8 cellular contexts compared by ENCODE assay signal in the genomic region with DNA sequence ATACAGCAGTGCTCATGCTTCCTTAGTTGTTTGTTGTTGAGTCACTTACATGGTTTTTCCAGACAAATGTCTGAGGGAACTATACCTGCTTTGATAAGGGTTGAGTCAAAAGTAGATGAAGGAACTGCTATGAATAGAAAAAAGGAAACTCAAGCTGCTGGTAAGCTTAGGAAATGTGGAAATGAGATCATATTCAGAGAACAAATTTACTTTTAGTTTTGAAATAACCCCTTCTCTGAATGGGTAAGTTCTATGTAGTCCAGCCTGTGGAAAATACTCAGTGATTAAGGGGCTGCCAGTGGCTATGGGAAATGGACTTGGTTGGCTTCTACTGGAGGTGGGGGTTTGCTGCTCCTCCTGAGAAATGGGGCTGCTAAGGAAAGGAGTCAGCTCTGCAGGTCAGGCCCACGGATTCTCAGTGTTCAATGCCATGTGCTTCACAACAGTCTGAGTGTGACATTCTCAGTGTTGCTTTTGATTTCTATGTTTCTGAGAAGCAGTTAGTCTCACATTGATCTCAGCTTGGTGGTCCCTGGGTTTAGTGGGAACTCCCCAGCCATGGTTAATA. TPM values are rescaled to one million over a fixed set of nuclear protein-coding genes. Genes with fewer than 3 reads are reported as not detected.
DNase-seq lines count a peak whose midpoint lies in the region; ATAC-seq and TF ChIP-seq lines count a peak whose summit lies in the region.

No MANE protein-coding gene starts in this region.

- no peak overlapping the region for H3T11ph ChIP-seq in H9 (ENCODE audit: low read length)

- H3K36me3 Mint-ChIP-seq in chondrocyte (ENCODE audit: low read depth) (no peaks in the 10 kb centered on the region), H9 (ENCODE audit: insufficient read depth in 1 of 3, low read depth in 3 of 3) (peaks cover 0 to 4% (median 0%) of the 10 kb centered on the region in 3 experiments; a peak in 1 of 7 replicates)

- H2BK12ac ChIP-seq in H9 (ENCODE audit: insufficient read length, low read depth, low read length) = no peak overlapping the region

- TF ChIP-seq CTCF in RWPE2 (IDR thresholded peaks at IDR 0.05; ENCODE audit: poor library complexity, severe bottlenecking) = no peak
- no peak for TF ChIP-seq CTCF in chondrocyte (IDR thresholded peaks at IDR 0.05)
- TF ChIP-seq CTCF in smooth muscle cell (IDR thresholded peaks at IDR 0.05; ENCODE audit: borderline replicate concordance, insufficient read depth, poor library complexity, severe bottlenecking) = no peak
- TF ChIP-seq CTCF in H9 (conservative IDR thresholded peaks at IDR 0.05) = no peak

- H3K23ac ChIP-seq in H9 (ENCODE audit: insufficient read length, low read depth, low read length) = no peak overlapping the region

- no peak overlapping the region for H3K4me3 ChIP-seq in RWPE2 (ENCODE audit: severe bottlenecking)
- H3K4me3 ChIP-seq in smooth muscle cell = no peak overlapping the region

- H3K9me3 Mint-ChIP-seq in chondrocyte (ENCODE audit: low read depth) (no peaks in the 10 kb centered on the region), H9 (no peaks in the 10 kb centered on the region)

- no peaks in the 10 kb centered on the region for H3K79me1 ChIP-seq in H9 (ENCODE audit: insufficient read depth, low read depth, low read length, poor library complexity, severe bottlenecking)

- ATAC-seq in GM18508 (IDR thresholded peaks at IDR 0.05; ENCODE audit: insufficient read depth, unreplicated experiment) = peak; percentile 45
- ATAC-seq in HG02759 (IDR thresholded peaks at IDR 0.05; ENCODE audit: unreplicated experiment) = peak; percentile 60
- peak; percentile 89 for ATAC-seq in RWPE2 (ENCODE audit: low read depth)

- H3K36me3 ChIP-seq in RWPE2 (ENCODE audit: low read depth) (no peaks in the 10 kb centered on the region), smooth muscle cell (ENCODE audit: low read depth) (no peaks in the 10 kb centered on the region)

- H3K9ac ChIP-seq in smooth muscle cell (ENCODE audit: low read depth) (peak overlapping the region; percentile 2), H9 (ENCODE audit: extremely low read depth, insufficient read length, low read length) (no peak overlapping the region)

- no peak overlapping the region for H3K56ac ChIP-seq in H9 (ENCODE audit: insufficient read length, low read depth, low read length)

- H3K4me1 Mint-ChIP-seq in chondrocyte (ENCODE audit: low read depth) (peaks cover 27% of the 10 kb centered on the region), H9 (no peaks in the 10 kb centered on the region)

- H3K27ac ChIP-seq in RWPE2 (ENCODE audit: poor library complexity, severe bottlenecking) (peak overlapping the region; percentile 68), smooth muscle cell (ENCODE audit: low read depth) (peak overlapping the region; percentile 34), H9 (ENCODE audit: insufficient read length, low read depth, low read length) (no peak overlapping the region)

- H2AFZ ChIP-seq in smooth muscle cell (ENCODE audit: low read depth) = no peak overlapping the region
- no peak overlapping the region for H2AFZ ChIP-seq in H9 (ENCODE audit: low read length)

- WGBS in smooth muscle cell (ENCODE audit: low lambda C conversion rate) = 86% methylated on average over 1 of the region's 1 CpG
- no CpG with 5 or more reads among the region's 1 CpG for WGBS in H9 (ENCODE audit: extremely low coverage, insufficient read length, low lambda C conversion rate)

- H3K27me3 ChIP-seq in RWPE2 (ENCODE audit: insufficient read depth, poor library complexity, severe bottlenecking) (no peaks in the 10 kb centered on the region), smooth muscle cell (ENCODE audit: low read depth) (no peaks in the 10 kb centered on the region), H9 (ENCODE audit: insufficient read depth, low read length) (no peaks in the 10 kb centered on the region)

- H3K27me3 Mint-ChIP-seq in chondrocyte (ENCODE audit: low read depth) (no peaks in the 10 kb centered on the region), H9 (ENCODE audit: low read depth) (no peaks in the 10 kb centered on the region)

- H3K4ac ChIP-seq in H9 (ENCODE audit: low read depth, low read length) = no peak overlapping the region

- H3K4me3 Mint-ChIP-seq in chondrocyte (ENCODE audit: unreplicated experiment) = no peak overlapping the region
- H3K4me3 Mint-ChIP-seq in H9 = no peak overlapping the region

- H4K8ac ChIP-seq in H9 (replicated peaks; ENCODE audit: insufficient read length, low read depth, low read length) = no peak overlapping the region

- H3K14ac ChIP-seq in H9 (ENCODE audit: insufficient read depth, low read length) = no peak overlapping the region

- no peak overlapping the region for H2BK5ac ChIP-seq in H9 (ENCODE audit: insufficient read length, low read length)

- H3K4me2 ChIP-seq in smooth muscle cell (peak overlapping the region; percentile 0), H9 (ENCODE audit: insufficient read depth, insufficient read length, low read length) (no peak overlapping the region)

- no peak overlapping the region for H2BK20ac ChIP-seq in H9 (ENCODE audit: low read depth, low read length, poor library complexity, severe bottlenecking)

- H3K9me3 ChIP-seq in RWPE2 (ENCODE audit: severe bottlenecking) (no peaks in the 10 kb centered on the region), smooth muscle cell (replicated peaks; ENCODE audit: low read depth) (no peaks in the 10 kb centered on the region), H9 (ENCODE audit: control insufficient read depth, low read depth, low read length) (no peaks in the 10 kb centered on the region)

- H3K79me2 ChIP-seq in smooth muscle cell (ENCODE audit: low read depth) (no peaks in the 10 kb centered on the region), H9 (ENCODE audit: insufficient read depth, low read length) (no peaks in the 10 kb centered on the region)

- H3K18ac ChIP-seq in H9 (ENCODE audit: insufficient read length, low read depth, low read length) = no peak overlapping the region

- H4K5ac ChIP-seq in H9 (ENCODE audit: insufficient read length, low read depth, low read length) = no peak overlapping the region

- H2AK5ac ChIP-seq in H9 (ENCODE audit: insufficient read length, low read length) = no peak overlapping the region

- DNase-seq in RWPE2 (ENCODE audit: low spot score) (no peak), chondrocyte (ENCODE audit: low spot score) (no peak), smooth muscle cell (lab: John Stamatoyannopoulos, UW; ENCODE audit: unreplicated experiment) (no peak), H9 (no peak), AG20443 (ENCODE audit: low spot score) (no peak), Ammon's horn (ENCODE audit: low spot score) (no peak)

- H3F3A ChIP-seq in smooth muscle cell (ENCODE audit: low read depth) = no peaks in the 10 kb centered on the region

- peaks cover 12% of the 10 kb centered on the region for H3K4me1 ChIP-seq in RWPE2 (ENCODE audit: insufficient read depth, poor library complexity, severe bottlenecking)
- no peaks in the 10 kb centered on the region for H3K4me1 ChIP-seq in smooth muscle cell (ENCODE audit: low read depth)
- no peaks in the 10 kb centered on the region for H3K4me1 ChIP-seq in H9 (ENCODE audit: insufficient read depth, low read length)

- no peak overlapping the region for H4K91ac ChIP-seq in H9 (ENCODE audit: insufficient read length, low read depth, low read length)

- no peaks in the 10 kb centered on the region for H3K23me2 ChIP-seq in H9 (ENCODE audit: insufficient read length, low read depth, low read length, poor library complexity, severe bottlenecking)

- H2BK15ac ChIP-seq in H9 (ENCODE audit: low read depth, low read length) = no peak overlapping the region

- peak overlapping the region; percentile 70 for H3K27ac Mint-ChIP-seq in chondrocyte (ENCODE audit: unreplicated experiment)
- peak overlapping the region in 1 of 3 experiments; percentile 67; a peak in 1 of 7 replicates for H3K27ac Mint-ChIP-seq in H9

- H4K20me1 ChIP-seq in smooth muscle cell (ENCODE audit: low read depth) = no peaks in the 10 kb centered on the region
- no peaks in the 10 kb centered on the region for H4K20me1 ChIP-seq in H9 (ENCODE audit: control insufficient read depth, insufficient read depth, insufficient read length)

- no peak overlapping the region for H2BK120ac ChIP-seq in H9 (ENCODE audit: low read depth, low read length, poor library complexity, severe bottlenecking)

RNA-seq across cellular contexts. Expression of gene GLRX, which starts 47.7 kb away (rescaled TPM):
- total RNA-seq in chondrocyte = 18.3 to 24.8 TPM (median 21.6 TPM) in 3 replicates
- 50.8 and 81.2 TPM in 2 replicates for total RNA-seq in smooth muscle cell
- polyA plus RNA-seq in smooth muscle cell = 87.7 and 95.7 TPM in 2 replicates
- 13.7 and 13.8 TPM in 2 replicates for total RNA-seq in H9 (2021)
